11 cellular contexts compared by ENCODE assay signal in genomic region chr1:204842892-204843291, GRCh38.
DNase-seq lines count a peak whose midpoint lies in the region; ATAC-seq and TF ChIP-seq lines count a peak whose summit lies in the region.
"Had no signal": no experiment of that assay in that cellular context is flagged by ENCODE, and none has a peak within 500 bp of the region (broad histone marks: within the 10 kb centered on the region; RNA-seq: fewer than 3 reads in every experiment).

No MANE protein-coding gene starts in this region.

- DNase-seq in Ammon's horn (ENCODE audit: low spot score) (peak; percentile 88), LNCaP clone FGC (ENCODE audit: low read depth) (peak; percentile 63), astrocyte of the hippocampus (ENCODE audit: low read depth, low spot score) (peak; percentile 27), middle frontal gyrus (ENCODE audit: extremely low spot score, low spot score) (peak; percentile 49), GM10266 (ENCODE audit: extremely low spot score) (no peak)
- DNase-seq in activated CD8-positive, alpha-beta memory T cell treated with anti-CD3 and anti-CD28 coated beads for 24 hours: no peak
- DNase-seq: aorta; CD4-positive, CD25-positive, alpha-beta regulatory T cell; endodermal cell had no signal

- no peak overlapping the region for H3K4me3 ChIP-seq in LNCaP clone FGC (ENCODE audit: low read depth, low read length)

- no peak for ATAC-seq in GM18520 (IDR thresholded peaks at IDR 0.05; ENCODE audit: unreplicated experiment)
- no peak for ATAC-seq in GM19397 (IDR thresholded peaks at IDR 0.05; ENCODE audit: unreplicated experiment)

- TF ChIP-seq CTCF in LNCaP clone FGC (IDR thresholded peaks at IDR 0.05; ENCODE audit: control insufficient read depth, extremely low read depth, insufficient read depth) (no peak), GM10266 (IDR thresholded peaks at IDR 0.05; ENCODE audit: control insufficient read depth, insufficient read depth, low read depth, missing control alignments) (no peak)

Comparison
In these comparisons a context has a peak if more than half of its experiments do, and no peak if none do; other contexts are left out.
1. DNase-seq: peak in Ammon's horn (single experiment), LNCaP clone FGC (single experiment), astrocyte of the hippocampus (single experiment) and middle frontal gyrus (single experiment); none in activated CD8-positive, alpha-beta memory T cell treated with anti-CD3 and anti-CD28 coated beads for 24 hours (single experiment) and GM10266 (single experiment).